1 cellular context compared by ENCODE assay signal in the genomic region with DNA sequence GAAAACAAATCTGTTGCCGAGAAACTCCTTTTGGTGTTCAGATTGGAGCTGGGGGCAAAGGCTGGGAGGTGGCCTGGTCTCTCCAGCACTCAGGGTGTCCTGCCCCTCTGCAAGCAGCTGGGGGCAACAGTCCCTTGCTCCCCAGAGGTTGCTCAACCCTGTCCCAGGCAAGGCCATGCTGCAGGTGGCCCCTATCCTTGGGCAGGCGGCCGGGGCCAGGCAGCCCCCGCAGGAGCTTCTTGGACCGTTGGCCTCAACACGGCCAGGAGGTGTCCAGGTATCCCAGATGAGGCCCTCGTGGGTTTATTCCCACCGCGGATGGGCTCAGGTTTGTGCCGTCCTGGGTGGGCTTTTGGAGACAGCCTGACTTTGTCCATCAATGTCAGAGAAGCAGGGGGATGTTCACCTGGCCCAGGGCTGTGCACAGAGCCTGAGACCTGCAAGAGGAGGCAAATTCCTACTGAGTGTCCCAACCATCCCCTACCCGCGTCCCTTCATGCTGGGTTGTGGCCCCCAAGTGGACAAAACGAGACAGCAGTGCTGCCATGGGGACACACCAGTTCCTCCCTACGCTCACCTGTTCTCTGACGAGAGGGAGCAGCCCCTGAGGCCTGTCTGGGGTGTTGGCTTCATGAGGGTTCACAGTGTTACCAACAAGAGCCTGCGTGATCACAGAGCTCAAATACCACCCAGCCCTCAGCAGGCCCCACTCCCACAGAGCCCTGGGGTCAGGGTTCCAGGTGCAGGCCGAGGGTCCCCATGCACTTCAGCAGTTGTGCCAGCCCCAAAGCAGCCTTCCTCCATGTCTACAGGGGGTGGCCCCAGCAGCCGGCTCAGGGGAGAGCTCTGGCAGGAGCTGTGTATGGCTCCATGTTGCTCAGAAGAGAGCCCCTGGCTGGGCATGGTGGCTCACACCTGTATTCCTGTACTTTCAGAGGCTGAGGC.
TF ChIP-seq lines count a peak whose summit lies in the region.

No MANE protein-coding gene starts in this region.

TF ChIP-seq in IMR-90, 13 proteins besides CTCF, POLR2A, EP300 and RAD21:
- TF ChIP-seq, protein P1, sequence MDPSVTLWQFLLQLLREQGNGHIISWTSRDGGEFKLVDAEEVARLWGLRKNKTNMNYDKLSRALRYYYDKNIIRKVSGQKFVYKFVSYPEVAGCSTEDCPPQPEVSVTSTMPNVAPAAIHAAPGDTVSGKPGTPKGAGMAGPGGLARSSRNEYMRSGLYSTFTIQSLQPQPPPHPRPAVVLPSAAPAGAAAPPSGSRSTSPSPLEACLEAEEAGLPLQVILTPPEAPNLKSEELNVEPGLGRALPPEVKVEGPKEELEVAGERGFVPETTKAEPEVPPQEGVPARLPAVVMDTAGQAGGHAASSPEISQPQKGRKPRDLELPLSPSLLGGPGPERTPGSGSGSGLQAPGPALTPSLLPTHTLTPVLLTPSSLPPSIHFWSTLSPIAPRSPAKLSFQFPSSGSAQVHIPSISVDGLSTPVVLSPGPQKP (IDR thresholded peaks at IDR 0.05; ENCODE audit: borderline replicate concordance, low read depth, low read length): no peak
- TF ChIP-seq MAFK (IDR thresholded peaks at IDR 0.05; ENCODE audit: low read depth, low read length): no peak
- TF ChIP-seq, protein P2, sequence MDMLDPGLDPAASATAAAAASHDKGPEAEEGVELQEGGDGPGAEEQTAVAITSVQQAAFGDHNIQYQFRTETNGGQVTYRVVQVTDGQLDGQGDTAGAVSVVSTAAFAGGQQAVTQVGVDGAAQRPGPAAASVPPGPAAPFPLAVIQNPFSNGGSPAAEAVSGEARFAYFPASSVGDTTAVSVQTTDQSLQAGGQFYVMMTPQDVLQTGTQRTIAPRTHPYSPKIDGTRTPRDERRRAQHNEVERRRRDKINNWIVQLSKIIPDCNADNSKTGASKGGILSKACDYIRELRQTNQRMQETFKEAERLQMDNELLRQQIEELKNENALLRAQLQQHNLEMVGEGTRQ (IDR thresholded peaks at IDR 0.05; ENCODE audit: low read depth, low read length): no peak
- no peak for TF ChIP-seq CHD1 (IDR thresholded peaks at IDR 0.05; ENCODE audit: low read depth, low read length)
- no peak for TF ChIP-seq SMC3 (IDR thresholded peaks at IDR 0.05; ENCODE audit: low read depth, low read length)
- no peak for TF ChIP-seq RCOR1 (IDR thresholded peaks at IDR 0.05; ENCODE audit: insufficient replicate concordance, low read length)
- TF ChIP-seq FOS (IDR thresholded peaks at IDR 0.05; ENCODE audit: low read depth, low read length): no peak
- TF ChIP-seq CEBPB (IDR thresholded peaks at IDR 0.05; ENCODE audit: low read depth, low read length): no peak
- no peak for TF ChIP-seq NFE2L2 (IDR thresholded peaks at IDR 0.05; ENCODE audit: low read depth, low read length)
- TF ChIP-seq MAZ (IDR thresholded peaks at IDR 0.05; ENCODE audit: borderline replicate concordance, low read depth, low read length): no peak
- no peak for TF ChIP-seq BHLHE40 (IDR thresholded peaks at IDR 0.05; ENCODE audit: low read depth, low read length)
TF ChIP-seq in IMR-90: peak in this region for 0.
